In the genomic region with DNA sequence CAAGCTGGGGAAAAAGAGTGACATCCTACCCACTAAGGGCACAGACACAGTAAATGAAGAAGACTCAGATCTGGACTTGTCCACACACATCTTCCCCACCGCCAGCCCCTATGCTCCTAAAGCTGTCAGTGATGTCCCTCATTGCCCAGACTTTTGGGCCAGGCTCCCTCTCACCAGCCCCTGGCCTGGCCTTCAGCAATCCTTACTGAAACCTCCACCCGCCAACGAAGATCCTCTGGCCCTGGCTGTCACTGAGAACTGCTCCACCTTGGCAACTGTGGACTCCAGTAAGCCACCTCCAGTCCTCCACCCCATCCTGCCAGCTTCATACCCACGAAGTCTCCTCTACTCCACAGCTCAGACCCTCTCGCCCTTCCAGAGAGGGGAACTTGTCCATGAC, we compare ENCODE assay signal across 19 cellular contexts. TPM values are rescaled to one million over a fixed set of nuclear protein-coding genes. Genes with fewer than 3 reads are reported as not detected.
"Had no signal": no experiment of that assay in that cellular context is flagged by ENCODE, and none has a peak within 500 bp of the region (broad histone marks: within the 10 kb centered on the region; RNA-seq: fewer than 3 reads in every experiment).

No MANE protein-coding gene starts in this region.

- DNase-seq: effector memory CD8-positive, alpha-beta T cell; esophagus squamous epithelium; foreskin fibroblast; glutamatergic neuron; left lung; mesenchymal stem cell; midbrain; stimulated activated CD4-positive, alpha-beta T cell treated with anti-CD3 and anti-CD28 coated beads, Interleukin-2, amount 100 ng/mL, for 24 hours; stimulated activated CD4-positive, alpha-beta T cell treated with anti-CD3 and anti-CD28 coated beads, Interleukin-4, amount 100 ng/mL, for 4 hours; stimulated activated naive B cell treated with anti-CD40 and anti-IgM and Interleukin-4, amounts not matched to agents 10 μg/mL and 1 μg/mL and 100 μg/mL, for 72 hours; stimulated activated naive CD8-positive, alpha-beta T cell treated with anti-CD3 and anti-CD28 coated beads, Interleukin-15, amount 100 ng/mL, for 72 hours; testis had no signal

- ATAC-seq: effector memory CD8-positive, alpha-beta T cell; gastroesophageal sphincter; left lung; sciatic nerve; stimulated activated naive B cell treated with anti-CD40 and anti-IgM and Interleukin-4, amounts not matched to agents 10 μg/mL and 1 μg/mL and 100 μg/mL, for 72 hours; stimulated activated naive CD8-positive, alpha-beta T cell treated with anti-CD3 and anti-CD28 coated beads, Interleukin-15, amount 100 ng/mL, for 72 hours had no signal

- H3K4me1 Mint-ChIP-seq: nephron had no signal

- H3K9me3 Mint-ChIP-seq: effector memory CD8-positive, alpha-beta T cell; nephron; stimulated activated naive B cell treated with anti-CD40 and anti-IgM and Interleukin-4, amounts not matched to agents 10 μg/mL and 1 μg/mL and 100 μg/mL, for 72 hours; stimulated activated naive CD8-positive, alpha-beta T cell treated with anti-CD3 and anti-CD28 coated beads, Interleukin-15, amount 100 ng/mL, for 72 hours had no signal

- H3K4me3 Mint-ChIP-seq: effector memory CD8-positive, alpha-beta T cell; nephron; stimulated activated naive B cell treated with anti-CD40 and anti-IgM and Interleukin-4, amounts not matched to agents 10 μg/mL and 1 μg/mL and 100 μg/mL, for 72 hours; stimulated activated naive CD8-positive, alpha-beta T cell treated with anti-CD3 and anti-CD28 coated beads, Interleukin-15, amount 100 ng/mL, for 72 hours had no signal

- H3K27ac ChIP-seq: esophagus squamous epithelium, gastroesophageal sphincter, left lung, neutrophil, testis, tibial nerve had no signal

- H3K36me3 ChIP-seq: esophagus squamous epithelium, gastroesophageal sphincter, left lung, neutrophil had no signal

- FAIRE-seq: keratinocyte had no signal

- H3K9me3 ChIP-seq: esophagus squamous epithelium, gastroesophageal sphincter, left lung, neutrophil, testis, tibial nerve had no signal

- H3K27ac Mint-ChIP-seq: effector memory CD8-positive, alpha-beta T cell; nephron; stimulated activated naive B cell treated with anti-CD40 and anti-IgM and Interleukin-4, amounts not matched to agents 10 μg/mL and 1 μg/mL and 100 μg/mL, for 72 hours; stimulated activated naive CD8-positive, alpha-beta T cell treated with anti-CD3 and anti-CD28 coated beads, Interleukin-15, amount 100 ng/mL, for 72 hours had no signal

- H3K4me3 ChIP-seq: esophagus squamous epithelium, gastroesophageal sphincter, left lung, lung, testis, tibial nerve had no signal

- H3K27me3 ChIP-seq: testis, tibial nerve had no signal

RNA-seq across cellular contexts. Expression of a gene that starts 23.3 kb away (rescaled TPM):
- polyA plus RNA-seq: keratinocyte had no signal
